In the genomic region with DNA sequence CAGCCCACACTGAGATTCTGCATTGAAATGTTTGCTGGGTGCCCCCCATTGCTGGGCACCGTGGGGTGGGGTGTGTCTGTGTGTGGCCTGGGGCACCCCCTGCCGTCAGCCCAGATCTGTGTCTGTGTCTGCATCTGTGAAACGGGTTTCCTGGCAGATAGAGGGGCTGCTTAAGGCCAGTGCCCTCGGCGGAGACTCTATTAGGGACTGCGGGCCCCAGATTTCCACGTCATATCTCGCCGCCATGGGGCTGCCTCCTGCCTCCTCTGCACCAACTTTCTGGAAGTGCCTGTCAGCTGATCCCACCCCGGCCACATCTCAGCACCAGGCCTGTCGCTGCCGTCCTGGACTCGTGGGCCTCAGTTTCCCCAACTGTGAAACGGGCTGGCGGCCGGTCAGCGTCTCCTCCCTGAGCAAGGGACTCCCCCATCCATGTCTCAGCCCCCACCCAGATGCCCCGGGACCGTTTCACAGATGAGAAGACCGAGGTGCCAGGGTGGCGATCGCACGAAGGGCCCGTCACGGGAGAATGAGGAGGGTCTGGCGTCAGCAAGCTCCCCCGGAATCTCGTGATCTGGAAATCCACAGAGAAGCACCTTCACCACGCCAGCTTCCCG, we compare ENCODE assay signal across 16 cellular contexts. TPM values are rescaled to one million over a fixed set of nuclear protein-coding genes. Genes with fewer than 3 reads are reported as not detected.
DNase-seq lines count a peak whose midpoint lies in the region; ATAC-seq and TF ChIP-seq lines count a peak whose summit lies in the region.
"Had no signal": no experiment of that assay in that cellular context is flagged by ENCODE, and none has a peak within 500 bp of the region (broad histone marks: within the 10 kb centered on the region; RNA-seq: fewer than 3 reads in every experiment).

No MANE protein-coding gene starts in this region.

- no peak overlapping the region for H3K4me3 ChIP-seq in smooth muscle cell
- no peak overlapping the region for H3K4me3 ChIP-seq in osteoblast (ENCODE audit: insufficient read depth, low read length)
- H3K4me3 ChIP-seq: GM23338 had no signal

- TF ChIP-seq CTCF in smooth muscle cell (IDR thresholded peaks at IDR 0.05; ENCODE audit: borderline replicate concordance, insufficient read depth, poor library complexity, severe bottlenecking) (no peak), osteoblast (IDR thresholded peaks at IDR 0.05; ENCODE audit: extremely low read depth, low read depth, low read length) (no peak)

- H3K27ac ChIP-seq in smooth muscle cell (ENCODE audit: low read depth) = peak overlapping the region; percentile 24
- no peak overlapping the region for H3K27ac ChIP-seq in osteoblast (ENCODE audit: low read depth, low read length)

- H3K4me2 ChIP-seq in smooth muscle cell (no peak overlapping the region), osteoblast (ENCODE audit: insufficient read depth, low read length) (no peak overlapping the region)
- H3K4me2 ChIP-seq: GM23338 had no signal

- H3K79me2 ChIP-seq in smooth muscle cell (ENCODE audit: low read depth) (peaks cover 76% of the 10 kb centered on the region), osteoblast (ENCODE audit: insufficient read depth, low read length) (peaks cover 29% of the 10 kb centered on the region)

- H4K20me1 ChIP-seq in smooth muscle cell (ENCODE audit: low read depth) (peaks cover 91% of the 10 kb centered on the region), osteoblast (ENCODE audit: insufficient read depth, low read length) (peaks cover 17% of the 10 kb centered on the region)

- WGBS in smooth muscle cell (ENCODE audit: low lambda C conversion rate) = 96% methylated on average over 28 of the region's 30 CpGs

- H3K36me3 ChIP-seq in smooth muscle cell (ENCODE audit: low read depth) = no peaks in the 10 kb centered on the region
- H3K36me3 ChIP-seq in osteoblast (ENCODE audit: insufficient read depth, low read length) = no peaks in the 10 kb centered on the region

- H2AFZ ChIP-seq in smooth muscle cell (ENCODE audit: low read depth) (no peak overlapping the region), osteoblast (ENCODE audit: low read length) (no peak overlapping the region)
- H2AFZ ChIP-seq: GM23338 had no signal

- H3K9ac ChIP-seq in smooth muscle cell (ENCODE audit: low read depth) = no peak overlapping the region

- H3K27me3 ChIP-seq in smooth muscle cell (ENCODE audit: low read depth) (no peaks in the 10 kb centered on the region), osteoblast (ENCODE audit: insufficient read depth, low read length) (no peaks in the 10 kb centered on the region)

- peaks cover 15% of the 10 kb centered on the region for H3F3A ChIP-seq in smooth muscle cell (ENCODE audit: low read depth)

- no peak for DNase-seq in smooth muscle cell (lab: John Stamatoyannopoulos, UW; ENCODE audit: unreplicated experiment)
- DNase-seq in NCI-H2029 treated with DMSO at 0.1 percent for 48 hours (lab: John Stamatoyannopoulos, UW) = no peak
- no peak for DNase-seq in HK-2 (ENCODE audit: unreplicated experiment)
- no peak for DNase-seq in osteoblast (ENCODE audit: insufficient read length, low spot score, missing footprints)
- no peak for DNase-seq in HuH-7 (ENCODE audit: low spot score)
- DNase-seq: activated CD4-positive, alpha-beta T cell treated with anti-CD3 and anti-CD28 coated beads for 1 hour; activated T-cell treated with anti-CD3 and anti-CD28 coated beads, Interleukin-2, amount 50 U/mL, for 72 hours; GF-D8; NCI-H1105; NCI-H69 had no signal

- ATAC-seq in GM18858 (IDR thresholded peaks at IDR 0.05; ENCODE audit: unreplicated experiment) = peak; percentile 20
- ATAC-seq in GM21737 (IDR thresholded peaks at IDR 0.05; ENCODE audit: unreplicated experiment) = peak; percentile 21
- peak; percentile 22 for ATAC-seq in HG03521 (IDR thresholded peaks at IDR 0.05; ENCODE audit: unreplicated experiment)
- ATAC-seq: activated T-cell treated with anti-CD3 and anti-CD28 coated beads, Interleukin-2, amount 50 U/mL, for 72 hours; GM23338 had no signal

- H3K9me3 ChIP-seq in smooth muscle cell (replicated peaks; ENCODE audit: low read depth) = no peaks in the 10 kb centered on the region
- H3K9me3 ChIP-seq in osteoblast (ENCODE audit: low read depth, low read length) = no peaks in the 10 kb centered on the region

- H3K4me1 ChIP-seq in smooth muscle cell (ENCODE audit: low read depth) (no peaks in the 10 kb centered on the region), osteoblast (ENCODE audit: insufficient read depth, low read length) (peaks cover 6% of the 10 kb centered on the region)

RNA-seq across cellular contexts. Expression of a gene that starts 21.4 kb away (rescaled TPM):
- total RNA-seq in smooth muscle cell (50.3 TPM in 2 replicates), osteoblast (19.4 and 21.7 TPM in 2 replicates)
- 45.7 and 75.2 TPM in 2 replicates for polyA plus RNA-seq in smooth muscle cell

RNA-seq across cellular contexts. Expression of a gene that starts 30.1 kb away (rescaled TPM):
- 0.27 TPM in 1 of 2 replicates, not detected in the other for total RNA-seq in smooth muscle cell
- 0.61 and 1.4 TPM in 2 replicates for polyA plus RNA-seq in smooth muscle cell
- total RNA-seq in osteoblast = not detected in 2 replicates
- total RNA-seq: lung microvascular endothelial cell had no signal

RNA-seq across cellular contexts. Expression of a gene that starts 34.2 kb away (rescaled TPM):
- total RNA-seq in smooth muscle cell = 25.9 and 42.3 TPM in 2 replicates
- 69.4 and 70.5 TPM in 2 replicates for polyA plus RNA-seq in smooth muscle cell
- 31.1 and 32.7 TPM in 2 replicates for total RNA-seq in osteoblast

RNA-seq across cellular contexts. Expression of a gene that starts 36.9 kb away (rescaled TPM):
- total RNA-seq in smooth muscle cell (33.8 and 69.4 TPM in 2 replicates), osteoblast (45.6 and 46.6 TPM in 2 replicates)
- polyA plus RNA-seq in smooth muscle cell = 153 and 160 TPM in 2 replicates

RNA-seq across cellular contexts. Expression of a gene that starts 53.0 kb away (rescaled TPM):
- total RNA-seq in smooth muscle cell (1.2 and 12.6 TPM in 2 replicates), osteoblast (not detected in 2 replicates)
- polyA plus RNA-seq in smooth muscle cell = 1.2 and 3.6 TPM in 2 replicates
- total RNA-seq: CD4-positive, alpha-beta memory T cell had no signal
- polyA plus RNA-seq: CD4-positive, alpha-beta memory T cell had no signal
